ENCODE assay signal across 14 cellular contexts in the genomic region with DNA sequence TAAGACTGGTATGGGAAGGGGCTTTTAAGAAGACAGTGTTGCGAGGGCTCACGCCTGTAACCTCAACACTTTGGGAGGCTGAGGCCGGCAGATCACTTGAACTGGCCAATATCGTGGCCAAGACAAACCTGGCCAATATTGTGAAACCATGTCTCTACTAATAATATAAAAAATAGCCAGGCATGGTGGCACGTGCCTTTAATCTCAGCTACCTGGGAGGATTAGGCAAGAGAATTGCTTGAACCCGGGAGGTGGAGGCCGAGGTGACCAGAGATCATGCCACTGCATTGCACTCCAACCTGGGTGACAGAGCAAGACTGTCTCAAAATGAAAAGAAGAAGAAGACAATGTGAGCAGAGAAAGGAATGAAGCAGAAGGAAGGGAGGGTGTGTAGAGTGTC.
A peak's percentile ranks its signal among the peaks of the same experiment; 100 is the strongest.
DNase-seq lines count a peak whose midpoint lies in the region; ATAC-seq, FAIRE-seq and TF ChIP-seq lines count a peak whose summit lies in the region.
"Had no signal": no experiment of that assay in that cellular context is flagged by ENCODE, and none has a peak within 500 bp of the region (broad histone marks: within the 10 kb centered on the region; RNA-seq: fewer than 3 reads in every experiment).

No MANE protein-coding gene starts in this region.

- no peak for TF ChIP-seq CTCF in heart left ventricle (IDR thresholded peaks at IDR 0.05)

- peaks cover 1% of the 10 kb centered on the region for H3K36me3 Mint-ChIP-seq in T-helper 1 cell treated with Interleukin-12 subunit alpha and Interleukin-12 subunit beta and Interleukin-4 antibody, amounts not matched to agents 30 μg/mL and 1 μg/mL, for 36 hours (ENCODE audit: low read depth)
- peaks cover 2% of the 10 kb centered on the region for H3K36me3 Mint-ChIP-seq in activated naive CD4-positive, alpha-beta T cell treated with anti-CD3 and anti-CD28 coated beads, Interleukin-2, amount 10 ng/mL, durations not matched to agents 7 days and 5 days
- H3K36me3 Mint-ChIP-seq in activated T-helper 1 cell treated with anti-CD3 and anti-CD28 coated beads, Interleukin-12 subunit alpha, Interleukin-12 subunit beta, Interleukin-2, Interleukin-4 antibody, amounts not matched to agents 30 ng/mL and 10 ng/mL and 1 ng/mL, durations not matched to agents 14 hours and 24 hours and 36 hours (ENCODE audit: low read depth), result peaks cover 5% of the 10 kb centered on the region
- H3K36me3 Mint-ChIP-seq: CD14-positive monocyte had no signal

- no peaks in the 10 kb centered on the region for H3K9me3 Mint-ChIP-seq in T-helper 1 cell treated with Interleukin-12 subunit alpha and Interleukin-12 subunit beta and Interleukin-4 antibody, amounts not matched to agents 30 μg/mL and 1 μg/mL, for 36 hours
- no peaks in the 10 kb centered on the region for H3K9me3 Mint-ChIP-seq in activated naive CD4-positive, alpha-beta T cell treated with anti-CD3 and anti-CD28 coated beads, Interleukin-2, amount 10 ng/mL, durations not matched to agents 7 days and 5 days
- no peaks in the 10 kb centered on the region for H3K9me3 Mint-ChIP-seq in activated T-helper 1 cell treated with anti-CD3 and anti-CD28 coated beads, Interleukin-12 subunit alpha, Interleukin-12 subunit beta, Interleukin-2, Interleukin-4 antibody, amounts not matched to agents 30 ng/mL and 10 ng/mL and 1 ng/mL, durations not matched to agents 14 hours and 24 hours and 36 hours
- H3K9me3 Mint-ChIP-seq: CD14-positive monocyte had no signal

- DNase-seq in T-helper 1 cell, result no peak
- no peak for DNase-seq in activated naive CD4-positive, alpha-beta T cell treated with anti-CD3 and anti-CD28 coated beads, Interleukin-2, amount 10 ng/mL, durations not matched to agents 7 days and 5 days
- DNase-seq in activated naive CD4-positive, alpha-beta T cell treated with Interleukin-2 at 50 U/mL for 16 hours, result no peak
- no peak for DNase-seq in activated T-helper 1 cell treated with anti-CD3 and anti-CD28 coated beads, Interleukin-12 subunit alpha, Interleukin-12 subunit beta, Interleukin-2, Interleukin-4 antibody, amounts not matched to agents 30 ng/mL and 10 ng/mL and 1 ng/mL, durations not matched to agents 14 hours and 24 hours and 36 hours (ENCODE audit: low spot score)
- DNase-seq in heart left ventricle, result no peak
- no peak for DNase-seq in RCC 7860 (ENCODE audit: low spot score)
- DNase-seq: DMS53, GF-D8, HCEC 1CT, HFFc6 had no signal

- H3K27ac Mint-ChIP-seq in T-helper 1 cell treated with Interleukin-12 subunit alpha and Interleukin-12 subunit beta and Interleukin-4 antibody, amounts not matched to agents 30 μg/mL and 1 μg/mL, for 36 hours, result peak overlapping the region; percentile 95
- peak overlapping the region; percentile 86 for H3K27ac Mint-ChIP-seq in activated naive CD4-positive, alpha-beta T cell treated with anti-CD3 and anti-CD28 coated beads, Interleukin-2, amount 10 ng/mL, durations not matched to agents 7 days and 5 days
- peak overlapping the region; percentile 70 for H3K27ac Mint-ChIP-seq in activated T-helper 1 cell treated with anti-CD3 and anti-CD28 coated beads, Interleukin-12 subunit alpha, Interleukin-12 subunit beta, Interleukin-2, Interleukin-4 antibody, amounts not matched to agents 30 ng/mL and 10 ng/mL and 1 ng/mL, durations not matched to agents 14 hours and 24 hours and 36 hours
- H3K27ac Mint-ChIP-seq: CD14-positive monocyte, HFFc6 had no signal

- peaks cover 0 to 8% (median 5%) of the 10 kb centered on the region in 12 donors for H3K4me1 ChIP-seq in heart left ventricle

- WGBS in heart left ventricle, 4 donors, result 93 to 98% (median 95%) methylated on average over 7 of the region's 7 CpGs

- CTCF ChIA-PET in activated naive CD4-positive, alpha-beta T cell treated with anti-CD3 and anti-CD28 coated beads, Interleukin-2, amount 10 ng/mL, durations not matched to agents 7 days and 5 days (lab: Charles Lee), result interaction anchor here (1.2 kb wide), 1 partner anchor 77 kb away, joined by 5 read pairs; no protein-coding TSS in a partner anchor

- peak overlapping the region; percentile 66 for H3K4me3 Mint-ChIP-seq in T-helper 1 cell treated with Interleukin-12 subunit alpha and Interleukin-12 subunit beta and Interleukin-4 antibody, amounts not matched to agents 30 μg/mL and 1 μg/mL, for 36 hours
- no peak overlapping the region for H3K4me3 Mint-ChIP-seq in activated naive CD4-positive, alpha-beta T cell treated with anti-CD3 and anti-CD28 coated beads, Interleukin-2, amount 10 ng/mL, durations not matched to agents 7 days and 5 days
- H3K4me3 Mint-ChIP-seq in activated T-helper 1 cell treated with anti-CD3 and anti-CD28 coated beads, Interleukin-12 subunit alpha, Interleukin-12 subunit beta, Interleukin-2, Interleukin-4 antibody, amounts not matched to agents 30 ng/mL and 10 ng/mL and 1 ng/mL, durations not matched to agents 14 hours and 24 hours and 36 hours, result peak overlapping the region; percentile 31
- H3K4me3 Mint-ChIP-seq: CD14-positive monocyte, HFFc6 had no signal

- H3K27me3 ChIP-seq in heart left ventricle, result peaks cover 0 to 10% (median 0%) of the 10 kb centered on the region in 9 donors

- no peak for ATAC-seq in heart left ventricle

- intact Hi-C loops in activated T-helper 1 cell treated with anti-CD3 and anti-CD28 coated beads, Interleukin-12 subunit alpha, Interleukin-12 subunit beta, Interleukin-2, Interleukin-4 antibody, amounts not matched to agents 30 ng/mL and 10 ng/mL and 1 ng/mL, durations not matched to agents 14 hours and 24 hours and 36 hours (cut with micrococcal nuclease), result loop anchor here (2.0 to 10.0 kb wide), 3 partner anchors 138 to 970 kb away; no protein-coding TSS in a partner anchor
- intact Hi-C loops in heart left ventricle (cut with DNase I), result loop anchor here in 3 of 10 donors (10.0 kb wide), 3 partner anchors 330 to 900 kb away; no protein-coding TSS in a partner anchor

- H3K27ac ChIP-seq in heart left ventricle, result peak overlapping the region in 1 of 12 donors; percentile 28
- H3K27ac ChIP-seq: 22Rv1 had no signal

- TF ChIP-seq POLR2A in heart left ventricle (IDR thresholded peaks at IDR 0.05), result no peak

- no peak for FAIRE-seq in RCC 7860 (lab: Jason Lieb, UNC)
- FAIRE-seq: GM19239 had no signal

- peaks cover 41% of the 10 kb centered on the region for H3K4me1 Mint-ChIP-seq in T-helper 1 cell treated with Interleukin-12 subunit alpha and Interleukin-12 subunit beta and Interleukin-4 antibody, amounts not matched to agents 30 μg/mL and 1 μg/mL, for 36 hours (ENCODE audit: low read depth)
- H3K4me1 Mint-ChIP-seq in activated naive CD4-positive, alpha-beta T cell treated with anti-CD3 and anti-CD28 coated beads, Interleukin-2, amount 10 ng/mL, durations not matched to agents 7 days and 5 days, result peaks cover 39% of the 10 kb centered on the region
- peaks cover 42% of the 10 kb centered on the region for H3K4me1 Mint-ChIP-seq in activated T-helper 1 cell treated with anti-CD3 and anti-CD28 coated beads, Interleukin-12 subunit alpha, Interleukin-12 subunit beta, Interleukin-2, Interleukin-4 antibody, amounts not matched to agents 30 ng/mL and 10 ng/mL and 1 ng/mL, durations not matched to agents 14 hours and 24 hours and 36 hours (ENCODE audit: low read depth)
- H3K4me1 Mint-ChIP-seq: CD14-positive monocyte had no signal

- H3K9me3 ChIP-seq in heart left ventricle, result no peaks in the 10 kb centered on the region

- no peaks in the 10 kb centered on the region for H3K27me3 Mint-ChIP-seq in T-helper 1 cell treated with Interleukin-12 subunit alpha and Interleukin-12 subunit beta and Interleukin-4 antibody, amounts not matched to agents 30 μg/mL and 1 μg/mL, for 36 hours (ENCODE audit: low read depth)
- no peaks in the 10 kb centered on the region for H3K27me3 Mint-ChIP-seq in activated naive CD4-positive, alpha-beta T cell treated with anti-CD3 and anti-CD28 coated beads, Interleukin-2, amount 10 ng/mL, durations not matched to agents 7 days and 5 days
- H3K27me3 Mint-ChIP-seq in activated T-helper 1 cell treated with anti-CD3 and anti-CD28 coated beads, Interleukin-12 subunit alpha, Interleukin-12 subunit beta, Interleukin-2, Interleukin-4 antibody, amounts not matched to agents 30 ng/mL and 10 ng/mL and 1 ng/mL, durations not matched to agents 14 hours and 24 hours and 36 hours (ENCODE audit: insufficient read depth), result no peaks in the 10 kb centered on the region

- H3K36me3 ChIP-seq in heart left ventricle, result no peaks in the 10 kb centered on the region

- no peak overlapping the region for H3K4me3 ChIP-seq in heart left ventricle
